ENCODE assay signal across 8 cellular contexts in the genomic region with DNA sequence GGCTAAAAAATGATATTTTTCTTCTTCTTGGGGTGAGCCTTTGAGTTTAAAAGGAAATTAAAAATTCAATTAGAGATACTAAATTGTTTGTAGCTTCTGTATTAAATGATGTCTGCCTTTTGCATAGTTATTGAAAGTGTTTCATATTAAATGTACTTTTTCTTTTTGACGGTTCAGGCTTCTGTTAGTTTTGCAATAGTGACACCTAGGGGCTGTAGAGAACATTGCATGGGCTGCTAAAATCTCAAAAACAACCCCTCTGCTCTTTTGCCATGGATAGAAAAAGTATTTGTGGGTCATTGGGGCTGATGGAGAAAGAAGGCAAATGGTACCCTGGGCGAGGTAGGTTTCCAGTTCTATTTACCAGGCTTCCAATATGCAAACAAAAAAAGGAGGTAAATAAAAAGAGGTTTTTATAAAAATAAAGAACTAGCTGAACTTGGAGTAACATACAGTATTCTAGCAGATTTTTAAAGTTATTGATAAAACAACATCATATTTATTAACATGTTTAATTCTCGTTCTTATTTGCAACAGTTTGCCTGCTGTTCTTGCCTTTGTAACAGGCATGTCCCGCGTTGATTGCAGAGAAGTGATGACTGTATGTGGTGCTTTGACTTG.
DNase-seq lines count a peak whose midpoint lies in the region; ATAC-seq and TF ChIP-seq lines count a peak whose summit lies in the region.

No MANE protein-coding gene starts in this region.

- intact Hi-C loops in spleen (cut with DNase I; ENCODE audit: low total_unique reads): loop anchor here (5.0 kb wide), 1 partner anchor 957 kb away; no protein-coding TSS in a partner anchor

- H3K9ac ChIP-seq in BLaER1 treated with 17β-estradiol and CSF1 and Interleukin-3, amounts not matched to agents 10 nM and 100 nM: peak overlapping the region in 10 of 11 experiments; percentile 58 to 76 (median 74); a peak in 18 of 22 replicates
- peak overlapping the region; percentile 80 for H3K9ac ChIP-seq in adipocyte (ENCODE audit: low read length)

- no peaks in the 10 kb centered on the region for H3K27me3 ChIP-seq in BLaER1 treated with 17β-estradiol and CSF1 and Interleukin-3, amounts not matched to agents 10 nM and 100 nM
- no peaks in the 10 kb centered on the region for H3K27me3 ChIP-seq in adipocyte (replicated peaks; ENCODE audit: control insufficient read depth, insufficient read depth, low read length)
- H3K27me3 ChIP-seq in spleen (replicated peaks in 1 of 7): no peaks in the 10 kb centered on the region

- no peak overlapping the region; a peak in 1 of 20 replicates for H3K4me3 ChIP-seq in BLaER1 treated with 17β-estradiol and CSF1 and Interleukin-3, amounts not matched to agents 10 nM and 100 nM
- H3K4me3 ChIP-seq in adipocyte (ENCODE audit: low read length) (no peak overlapping the region), spleen (no peak overlapping the region)

- DNase-seq in GM19240 (ENCODE audit: insufficient read length, low spot score) (peak; percentile 23), NCI-H526 treated with DMSO at 0.1 percent for 48 hours (lab: John Stamatoyannopoulos, UW) (peak; percentile 45), adipocyte (ENCODE audit: low read depth) (peak; percentile 83), iPS-NIHi11 (ENCODE audit: low spot score) (peak; percentile 61), spleen (no peak)

- H3K27ac ChIP-seq in BLaER1 treated with 17β-estradiol and CSF1 and Interleukin-3, amounts not matched to agents 10 nM and 100 nM: peak overlapping the region; percentile 75 to 92 (median 89)
- peak overlapping the region in 1 of 8 donors; percentile 86 for H3K27ac ChIP-seq in spleen

- no peak for ATAC-seq in GM21723 (IDR thresholded peaks at IDR 0.05; ENCODE audit: unreplicated experiment)
- no peak for ATAC-seq in HG02840 (IDR thresholded peaks at IDR 0.05; ENCODE audit: low FRiP score, unreplicated experiment)

- WGBS in spleen, 5 donors: 50 to 58% (median 52%) methylated on average over 5 of the region's 5 CpGs

- TF ChIP-seq POLR2A in spleen (IDR thresholded peaks at IDR 0.05): no peak

- H3K9me3 ChIP-seq in BLaER1 treated with 17β-estradiol and CSF1 and Interleukin-3, amounts not matched to agents 10 nM and 100 nM (replicated peaks in 1 of 11): peaks cover 0 to 14% (median 0%) of the 10 kb centered on the region in 11 experiments; a peak in 5 of 22 replicates
- H3K9me3 ChIP-seq in adipocyte (ENCODE audit: control insufficient read depth, low read length) (no peaks in the 10 kb centered on the region), spleen (no peaks in the 10 kb centered on the region)

- peak; percentile 82 to 95 (median 91) for TF ChIP-seq CTCF in spleen (IDR thresholded peaks at IDR 0.05 in 8 of 11, conservative IDR thresholded peaks at IDR 0.05 in 3 of 11)

- H3K4me1 ChIP-seq in BLaER1 treated with 17β-estradiol and CSF1 and Interleukin-3, amounts not matched to agents 10 nM and 100 nM: peaks cover 29 to 98% (median 55%) of the 10 kb centered on the region in 10 experiments
- H3K4me1 ChIP-seq in adipocyte (ENCODE audit: control insufficient read depth, insufficient read depth, low read length): peaks cover 56% of the 10 kb centered on the region
- peaks cover 16 to 38% (median 29%) of the 10 kb centered on the region in 6 donors for H3K4me1 ChIP-seq in spleen

- no peaks in the 10 kb centered on the region; a peak in 1 of 22 replicates for H3K36me3 ChIP-seq in BLaER1 treated with 17β-estradiol and CSF1 and Interleukin-3, amounts not matched to agents 10 nM and 100 nM
- H3K36me3 ChIP-seq in adipocyte (ENCODE audit: control insufficient read depth, insufficient read depth, low read length, severe bottlenecking) (no peaks in the 10 kb centered on the region), spleen (no peaks in the 10 kb centered on the region)

- peak overlapping the region in 10 of 11 experiments; percentile 69 to 90 (median 80); a peak in 18 of 22 replicates for H3K4me2 ChIP-seq in BLaER1 treated with 17β-estradiol and CSF1 and Interleukin-3, amounts not matched to agents 10 nM and 100 nM

- H4K20me1 ChIP-seq in BLaER1 treated with 17β-estradiol and CSF1 and Interleukin-3, amounts not matched to agents 10 nM and 100 nM: no peaks in the 10 kb centered on the region
